In the genomic region with DNA sequence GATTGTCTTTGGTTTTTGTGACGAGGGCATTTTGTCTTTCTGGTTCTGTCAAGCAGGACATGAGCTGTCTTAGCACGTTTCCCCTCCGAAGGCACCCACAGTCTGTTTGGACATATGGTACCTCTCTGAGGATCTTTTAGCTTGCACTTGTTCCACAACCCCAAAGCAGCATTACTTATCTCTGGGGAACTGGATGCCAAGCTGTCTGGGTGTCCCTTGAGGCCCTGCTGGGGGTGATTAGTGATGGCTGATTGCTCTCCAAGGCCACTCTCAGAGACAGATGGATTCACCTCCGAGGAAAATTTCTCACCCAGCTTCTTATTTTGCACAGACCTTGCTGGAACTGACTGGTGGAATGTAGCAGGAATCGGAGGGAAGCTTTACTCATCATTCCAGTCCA, we compare ENCODE assay signal across 21 cellular contexts.
DNase-seq lines count a peak whose midpoint lies in the region; ATAC-seq, FAIRE-seq and TF ChIP-seq lines count a peak whose summit lies in the region.
"Had no signal": no experiment of that assay in that cellular context is flagged by ENCODE, and none has a peak within 500 bp of the region (broad histone marks: within the 10 kb centered on the region; RNA-seq: fewer than 3 reads in every experiment).

No MANE protein-coding gene starts in this region.

- peak; percentile 30 for DNase-seq in DMS 273 (lab: John Stamatoyannopoulos, UW; ENCODE audit: unreplicated experiment)
- DNase-seq in DMS 273 treated with DMSO at 0.1 percent for 48 hours (lab: John Stamatoyannopoulos, UW): no peak
- peak; percentile 100 for DNase-seq in NCI-H524 (lab: John Stamatoyannopoulos, UW)
- DNase-seq in NCI-H82 treated with DMSO at 0.1 percent for 48 hours (lab: John Stamatoyannopoulos, UW; ENCODE audit: unreplicated experiment): peak; percentile 97
- peak; percentile 6 for DNase-seq in pons (ENCODE audit: low spot score)
- DNase-seq in activated T-cell treated with anti-CD3 and anti-CD28 coated beads, Interleukin-2, amount 50 U/mL, for 48 hours: no peak
- DNase-seq in pancreas: no peak
- DNase-seq: CD4-positive, alpha-beta memory T cell; DMS153; DMS79; GDM1; HCEC 1CT had no signal

- no peak for FAIRE-seq in pancreas (lab: Jason Lieb, UNC)
- FAIRE-seq: A549, GM12892, GM18507, H54 had no signal

- H3K27ac ChIP-seq in pancreas: no peak overlapping the region
- H3K27ac ChIP-seq: 22Rv1, A549, BLaER1, HL-60 had no signal

- H3K27me3 ChIP-seq in pancreas: no peaks in the 10 kb centered on the region
- H3K27me3 ChIP-seq: BLaER1 had no signal

- ATAC-seq in pancreas (no peak), HG03135 (IDR thresholded peaks at IDR 0.05; ENCODE audit: unreplicated experiment) (no peak)
- ATAC-seq: A549, GM23338 had no signal

- WGBS in pancreas, 2 donors: 65 to 73% methylated on average over 5 of the region's 5 CpGs

- H3K4me1 ChIP-seq in pancreas: no peaks in the 10 kb centered on the region
- H3K4me1 ChIP-seq: A549, BLaER1 had no signal

- H3K36me3 ChIP-seq in pancreas: no peaks in the 10 kb centered on the region
- H3K36me3 ChIP-seq: BLaER1 had no signal

- no peak for TF ChIP-seq CTCF in pancreas (IDR thresholded peaks at IDR 0.05)

- no peaks in the 10 kb centered on the region for H3K9me3 ChIP-seq in pancreas
- H3K9me3 ChIP-seq: A549, BLaER1 had no signal

- no peak overlapping the region for H3K4me3 ChIP-seq in pancreas
- H3K4me3 ChIP-seq: A549, BLaER1, GM23338 had no signal

- intact Hi-C loops in pancreas (cut with DNase I): no loop called here

Comparison
In these comparisons a context has a peak if more than half of its experiments do, and no peak if none do; other contexts are left out.
1. DNase-seq: peak in DMS 273 (single experiment), NCI-H524 (2 of 2), NCI-H82 treated with DMSO at 0.1 percent for 48 hours (single experiment) and pons (single experiment); none in DMS 273 treated with DMSO at 0.1 percent for 48 hours (single experiment), activated T-cell treated with anti-CD3 and anti-CD28 coated beads, Interleukin-2, amount 50 U/mL, for 48 hours (0 of 2) and pancreas (0 of 6).